ENCODE assay signal across 1 cellular context in the genomic region with DNA sequence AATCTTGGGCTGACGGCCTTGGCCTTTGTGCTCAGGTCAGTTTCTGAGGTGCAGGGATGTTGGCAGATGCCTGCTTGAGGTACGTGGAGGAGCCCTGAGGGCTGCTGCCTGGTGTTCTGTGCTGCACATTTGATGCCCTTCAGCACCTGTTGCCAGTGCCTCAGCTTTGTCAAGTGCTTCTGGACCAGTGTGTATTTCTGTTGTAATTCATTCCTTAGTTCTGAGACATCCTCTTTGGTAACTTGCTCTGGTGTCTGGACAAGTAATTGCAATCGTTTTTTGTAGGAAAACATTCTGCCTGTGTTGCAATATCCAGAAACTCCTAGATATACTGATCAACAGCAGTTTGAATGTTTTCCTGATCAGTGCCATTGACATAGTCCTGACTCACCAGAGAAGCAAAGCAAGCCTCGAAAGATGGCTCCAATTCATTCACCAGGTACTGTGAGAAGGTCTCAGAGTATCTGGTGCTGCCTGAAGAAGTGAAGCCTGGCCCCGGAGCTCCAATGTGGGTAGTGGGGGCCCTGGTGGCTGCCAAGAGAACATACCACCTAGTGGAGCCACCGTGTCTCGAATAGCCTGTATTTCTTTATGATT.
TF ChIP-seq lines count a peak whose summit lies in the region.

No MANE protein-coding gene starts in this region.

TF ChIP-seq in K562, 482 proteins besides CTCF, POLR2A, EP300 and RAD21:
- TF ChIP-seq, protein P1, sequence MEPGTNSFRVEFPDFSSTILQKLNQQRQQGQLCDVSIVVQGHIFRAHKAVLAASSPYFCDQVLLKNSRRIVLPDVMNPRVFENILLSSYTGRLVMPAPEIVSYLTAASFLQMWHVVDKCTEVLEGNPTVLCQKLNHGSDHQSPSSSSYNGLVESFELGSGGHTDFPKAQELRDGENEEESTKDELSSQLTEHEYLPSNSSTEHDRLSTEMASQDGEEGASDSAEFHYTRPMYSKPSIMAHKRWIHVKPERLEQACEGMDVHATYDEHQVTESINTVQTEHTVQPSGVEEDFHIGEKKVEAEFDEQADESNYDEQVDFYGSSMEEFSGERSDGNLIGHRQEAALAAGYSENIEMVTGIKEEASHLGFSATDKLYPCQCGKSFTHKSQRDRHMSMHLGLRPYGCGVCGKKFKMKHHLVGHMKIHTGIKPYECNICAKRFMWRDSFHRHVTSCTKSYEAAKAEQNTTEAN (CRISPR knock-in tag; IDR thresholded peaks at IDR 0.05) = no peak
- TF ChIP-seq ZNF121 (CRISPR knock-in tag; conservative IDR thresholded peaks at IDR 0.05) = no peak
- no peak for TF ChIP-seq NCOA6 (IDR thresholded peaks at IDR 0.05)
- TF ChIP-seq, protein P2, sequence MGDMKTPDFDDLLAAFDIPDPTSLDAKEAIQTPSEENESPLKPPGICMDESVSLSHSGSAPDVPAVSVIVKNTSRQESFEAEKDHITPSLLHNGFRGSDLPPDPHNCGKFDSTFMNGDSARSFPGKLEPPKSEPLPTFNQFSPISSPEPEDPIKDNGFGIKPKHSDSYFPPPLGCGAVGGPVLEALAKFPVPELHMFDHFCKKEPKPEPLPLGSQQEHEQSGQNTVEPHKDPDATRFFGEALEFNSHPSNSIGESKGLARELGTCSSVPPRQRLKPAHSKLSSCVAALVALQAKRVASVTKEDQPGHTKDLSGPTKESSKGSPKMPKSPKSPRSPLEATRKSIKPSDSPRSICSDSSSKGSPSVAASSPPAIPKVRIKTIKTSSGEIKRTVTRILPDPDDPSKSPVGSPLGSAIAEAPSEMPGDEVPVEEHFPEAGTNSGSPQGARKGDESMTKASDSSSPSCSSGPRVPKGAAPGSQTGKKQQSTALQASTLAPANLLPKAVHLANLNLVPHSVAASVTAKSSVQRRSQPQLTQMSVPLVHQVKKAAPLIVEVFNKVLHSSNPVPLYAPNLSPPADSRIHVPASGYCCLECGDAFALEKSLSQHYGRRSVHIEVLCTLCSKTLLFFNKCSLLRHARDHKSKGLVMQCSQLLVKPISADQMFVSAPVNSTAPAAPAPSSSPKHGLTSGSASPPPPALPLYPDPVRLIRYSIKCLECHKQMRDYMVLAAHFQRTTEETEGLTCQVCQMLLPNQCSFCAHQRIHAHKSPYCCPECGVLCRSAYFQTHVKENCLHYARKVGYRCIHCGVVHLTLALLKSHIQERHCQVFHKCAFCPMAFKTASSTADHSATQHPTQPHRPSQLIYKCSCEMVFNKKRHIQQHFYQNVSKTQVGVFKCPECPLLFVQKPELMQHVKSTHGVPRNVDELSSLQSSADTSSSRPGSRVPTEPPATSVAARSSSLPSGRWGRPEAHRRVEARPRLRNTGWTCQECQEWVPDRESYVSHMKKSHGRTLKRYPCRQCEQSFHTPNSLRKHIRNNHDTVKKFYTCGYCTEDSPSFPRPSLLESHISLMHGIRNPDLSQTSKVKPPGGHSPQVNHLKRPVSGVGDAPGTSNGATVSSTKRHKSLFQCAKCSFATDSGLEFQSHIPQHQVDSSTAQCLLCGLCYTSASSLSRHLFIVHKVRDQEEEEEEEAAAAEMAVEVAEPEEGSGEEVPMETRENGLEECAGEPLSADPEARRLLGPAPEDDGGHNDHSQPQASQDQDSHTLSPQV (IDR thresholded peaks at IDR 0.05) = no peak
- no peak for TF ChIP-seq EZH2 (IDR thresholded peaks at IDR 0.05; ENCODE audit: borderline replicate concordance, low read depth, low read length)
- TF ChIP-seq, protein P3, sequence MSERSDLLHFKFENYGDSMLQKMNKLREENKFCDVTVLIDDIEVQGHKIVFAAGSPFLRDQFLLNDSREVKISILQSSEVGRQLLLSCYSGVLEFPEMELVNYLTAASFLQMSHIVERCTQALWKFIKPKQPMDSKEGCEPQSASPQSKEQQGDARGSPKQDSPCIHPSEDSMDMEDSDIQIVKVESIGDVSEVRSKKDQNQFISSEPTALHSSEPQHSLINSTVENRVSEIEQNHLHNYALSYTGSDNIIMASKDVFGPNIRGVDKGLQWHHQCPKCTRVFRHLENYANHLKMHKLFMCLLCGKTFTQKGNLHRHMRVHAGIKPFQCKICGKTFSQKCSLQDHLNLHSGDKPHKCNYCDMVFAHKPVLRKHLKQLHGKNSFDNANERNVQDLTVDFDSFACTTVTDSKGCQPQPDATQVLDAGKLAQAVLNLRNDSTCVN (CRISPR knock-in tag; IDR thresholded peaks at IDR 0.05) = no peak
- no peak for TF ChIP-seq TCFL5 (CRISPR knock-in tag; conservative IDR thresholded peaks at IDR 0.05)
- TF ChIP-seq ZNF224 (CRISPR knock-in tag; IDR thresholded peaks at IDR 0.05) = no peak
- TF ChIP-seq BRD4 (IDR thresholded peaks at IDR 0.05) = no peak
- no peak for TF ChIP-seq MBD2 (IDR thresholded peaks at IDR 0.05; ENCODE audit: borderline replicate concordance, low read depth)
- TF ChIP-seq ZNF239 (CRISPR knock-in tag; IDR thresholded peaks at IDR 0.05) = no peak
- no peak for TF ChIP-seq HNRNPH1 (optimal IDR thresholded peaks at IDR 0.05; ENCODE audit: low read depth, low read length)
- TF ChIP-seq MEIS2 (IDR thresholded peaks at IDR 0.05; ENCODE audit: partially characterized antibody) = no peak
- TF ChIP-seq, protein P4, sequence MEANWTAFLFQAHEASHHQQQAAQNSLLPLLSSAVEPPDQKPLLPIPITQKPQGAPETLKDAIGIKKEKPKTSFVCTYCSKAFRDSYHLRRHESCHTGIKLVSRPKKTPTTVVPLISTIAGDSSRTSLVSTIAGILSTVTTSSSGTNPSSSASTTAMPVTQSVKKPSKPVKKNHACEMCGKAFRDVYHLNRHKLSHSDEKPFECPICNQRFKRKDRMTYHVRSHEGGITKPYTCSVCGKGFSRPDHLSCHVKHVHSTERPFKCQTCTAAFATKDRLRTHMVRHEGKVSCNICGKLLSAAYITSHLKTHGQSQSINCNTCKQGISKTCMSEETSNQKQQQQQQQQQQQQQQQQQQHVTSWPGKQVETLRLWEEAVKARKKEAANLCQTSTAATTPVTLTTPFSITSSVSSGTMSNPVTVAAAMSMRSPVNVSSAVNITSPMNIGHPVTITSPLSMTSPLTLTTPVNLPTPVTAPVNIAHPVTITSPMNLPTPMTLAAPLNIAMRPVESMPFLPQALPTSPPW (CRISPR knock-in tag; IDR thresholded peaks at IDR 0.05) = no peak
- no peak for TF ChIP-seq ARID2 (IDR thresholded peaks at IDR 0.05)
- TF ChIP-seq POLR2B (IDR thresholded peaks at IDR 0.05; ENCODE audit: low read depth, partially characterized antibody) = no peak
- TF ChIP-seq, protein P5, sequence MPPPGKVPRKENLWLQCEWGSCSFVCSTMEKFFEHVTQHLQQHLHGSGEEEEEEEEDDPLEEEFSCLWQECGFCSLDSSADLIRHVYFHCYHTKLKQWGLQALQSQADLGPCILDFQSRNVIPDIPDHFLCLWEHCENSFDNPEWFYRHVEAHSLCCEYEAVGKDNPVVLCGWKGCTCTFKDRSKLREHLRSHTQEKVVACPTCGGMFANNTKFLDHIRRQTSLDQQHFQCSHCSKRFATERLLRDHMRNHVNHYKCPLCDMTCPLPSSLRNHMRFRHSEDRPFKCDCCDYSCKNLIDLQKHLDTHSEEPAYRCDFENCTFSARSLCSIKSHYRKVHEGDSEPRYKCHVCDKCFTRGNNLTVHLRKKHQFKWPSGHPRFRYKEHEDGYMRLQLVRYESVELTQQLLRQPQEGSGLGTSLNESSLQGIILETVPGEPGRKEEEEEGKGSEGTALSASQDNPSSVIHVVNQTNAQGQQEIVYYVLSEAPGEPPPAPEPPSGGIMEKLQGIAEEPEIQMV (tag; conservative IDR thresholded peaks at IDR 0.05; ENCODE audit: low read depth) = no peak
- no peak for TF ChIP-seq KAT7 (CRISPR knock-in tag; IDR thresholded peaks at IDR 0.05; ENCODE audit: borderline replicate concordance)
